10 cellular contexts compared by ENCODE assay signal in genomic region chr5:150113047-150113744, GRCh38. TPM values are rescaled to one million over a fixed set of nuclear protein-coding genes. Genes with fewer than 3 reads are reported as not detected.
DNase-seq lines count a peak whose midpoint lies in the region; ATAC-seq, FAIRE-seq and TF ChIP-seq lines count a peak whose summit lies in the region.
"Had no signal": no experiment of that assay in that cellular context is flagged by ENCODE, and none has a peak within 500 bp of the region (broad histone marks: within the 10 kb centered on the region; RNA-seq: fewer than 3 reads in every experiment).

No MANE protein-coding gene starts in this region.

- no peaks in the 10 kb centered on the region for H4K20me1 ChIP-seq in K562 (replicated peaks; ENCODE audit: control insufficient read depth, insufficient read depth, low read length)

- peak; percentile 24 for ATAC-seq in K562
- no peak for ATAC-seq in thoracic aorta (ENCODE audit: insufficient number of reproducible peaks, low FRiP score, low read depth)
- no peak for ATAC-seq in HG02840 (IDR thresholded peaks at IDR 0.05; ENCODE audit: low FRiP score, unreplicated experiment)
- ATAC-seq: stimulated activated naive B cell treated with anti-CD40 and anti-IgM and Interleukin-4, amounts not matched to agents 10 μg/mL and 1 μg/mL and 100 μg/mL, for 72 hours had no signal

- BruUV-seq in K562 (replicated peaks; lab: Mats Ljungman, UMichigan), result no TSS peak

- no peaks in the 10 kb centered on the region for H3K9me1 ChIP-seq in K562 (ENCODE audit: control insufficient read depth, insufficient read depth, low read length)

- H3K9me3 ChIP-seq in K562 (replicated peaks; ENCODE audit: control insufficient read depth, insufficient read depth, low read depth, low read length) (no peaks in the 10 kb centered on the region), kidney (ENCODE audit: control insufficient read depth in 1 of 2, low read length in 2 of 2) (no peaks in the 10 kb centered on the region), thoracic aorta (no peaks in the 10 kb centered on the region)

- H3K4me3 ChIP-seq in K562, result no peak overlapping the region
- no peak overlapping the region for H3K4me3 ChIP-seq in kidney (ENCODE audit: low read length in 2 of 2)
- H3K4me3 ChIP-seq in thoracic aorta, result no peak overlapping the region

- H3K27me3 ChIP-seq in K562 (ENCODE audit: control insufficient read depth in 2 of 2, insufficient read depth in 2 of 2, low read length in 2 of 2) (no peaks in the 10 kb centered on the region), thoracic aorta (replicated peaks; ENCODE audit: insufficient read depth) (no peaks in the 10 kb centered on the region)

- 53% methylated on average over 17 of the region's 18 CpGs for WGBS in K562 (ENCODE audit: insufficient coverage, low coverage, missing lambda C conversion rate)

- TF ChIP-seq CTCF in K562 (IDR thresholded peaks at IDR 0.05 in 2 of 3, conservative IDR thresholded peaks at IDR 0.05 in 1 of 3; ENCODE audit: insufficient read depth in 2 of 3, low read depth in 1 of 3, low read length in 3 of 3) (no peak), kidney (IDR thresholded peaks at IDR 0.05; ENCODE audit: borderline replicate concordance, extremely low read depth, insufficient read depth) (no peak), thoracic aorta (IDR thresholded peaks at IDR 0.05) (no peak)

- no peak overlapping the region for H3K4me2 ChIP-seq in K562 (ENCODE audit: insufficient read depth, low read length)

- intact Hi-C loops in K562 (cut with micrococcal nuclease), result loop anchor here (10.0 kb wide), 1 partner anchor 88 kb away; no protein-coding TSS in a partner anchor
- intact Hi-C loops in kidney (cut with DNase I), result no loop called here
- intact Hi-C loops in posterior vena cava (cut with DNase I), result no loop called here

- FAIRE-seq in HTR-8/SVneo (lab: Jason Lieb, UNC) (peak; percentile 23), K562 (lab: Jason Lieb, UNC) (no peak), kidney (lab: Jason Lieb, UNC) (no peak)
- FAIRE-seq: frontal cortex had no signal

- POLR2A ChIA-PET in K562 (lab: Yijun Ruan, JAX), result interaction anchor here (0.9 to 1.3 kb wide), 2 partner anchors 12 to 14 kb away, joined by 3 to 5 read pairs; no protein-coding TSS in a partner anchor

- TF ChIP-seq RAD21 in K562 (CRISPR knock-in tag; conservative IDR thresholded peaks at IDR 0.05 in 1 of 2, IDR thresholded peaks at IDR 0.05 in 1 of 2), result no peak

- H3K27ac ChIP-seq in K562 (ENCODE audit: extremely low read depth, low read depth, low read length) (no peak overlapping the region), kidney (ENCODE audit: low read depth in 2 of 2, low read length in 2 of 2) (no peak overlapping the region), thoracic aorta (peak overlapping the region; percentile 58 to 65)

- no peak for TF ChIP-seq POLR2A in K562 (conservative IDR thresholded peaks at IDR 0.05)

- no peaks in the 10 kb centered on the region for H3K36me3 ChIP-seq in K562 (ENCODE audit: control insufficient read depth, insufficient read depth, low read length)
- no peaks in the 10 kb centered on the region for H3K36me3 ChIP-seq in kidney (ENCODE audit: control insufficient read depth in 1 of 2, insufficient read depth in 2 of 2, low read length in 2 of 2)
- peaks cover 37% of the 10 kb centered on the region for H3K36me3 ChIP-seq in thoracic aorta

- H3K79me2 ChIP-seq in K562 (ENCODE audit: control insufficient read depth, insufficient read depth, low read length), result no peaks in the 10 kb centered on the region

- H3K9ac ChIP-seq in K562 (ENCODE audit: insufficient read depth in 1 of 2, low read depth in 2 of 2, low read length in 2 of 2) (peak overlapping the region in 1 of 2 experiments; percentile 76; a peak in 2 of 4 replicates), kidney (ENCODE audit: low read length in 2 of 2) (no peak overlapping the region)

- CTCF ChIA-PET in K562 (lab: Yijun Ruan, JAX; ENCODE audit: low intra/inter-chr PET ratio), result no interaction called here

- H2AFZ ChIP-seq in K562 (ENCODE audit: low read depth, low read length), result peak overlapping the region; percentile 22; the same call in 1 of the 2 replicates

- H3K4me1 ChIP-seq in K562 (replicated peaks in 1 of 2; ENCODE audit: control insufficient read depth in 2 of 2, insufficient read depth in 2 of 2, low read length in 2 of 2) (peaks cover 21 to 43% of the 10 kb centered on the region in 2 experiments; a peak in 4 of 5 replicates), kidney (ENCODE audit: control insufficient read depth in 1 of 2, insufficient read depth in 1 of 2, low read depth in 1 of 2, low read length in 2 of 2) (peaks cover 0 to 4% of the 10 kb centered on the region in 2 donors), thoracic aorta (ENCODE audit: control insufficient read depth in 1 of 2, low read depth in 2 of 2) (peaks cover 11 to 24% of the 10 kb centered on the region in 2 donors)

- DNase-seq in HTR-8/SVneo (ENCODE audit: insufficient read length, low spot score) (no peak), K562 (ENCODE audit: extremely low read depth in 1 of 4, low spot score in 3 of 4) (peak; percentile 47 to 65 (median 53)), kidney (peak; percentile 66), thoracic aorta (ENCODE audit: low spot score) (no peak), NCI-H2227 treated with DMSO at 0.1 percent for 48 hours (lab: John Stamatoyannopoulos, UW) (no peak), posterior vena cava (ENCODE audit: low spot score) (no peak), NCI-H1694 treated with DMSO at 0.1 percent for 48 hours (lab: John Stamatoyannopoulos, UW) (no peak)
- DNase-seq: stimulated activated naive B cell treated with anti-CD40 and anti-IgM and Interleukin-4, amounts not matched to agents 10 μg/mL and 1 μg/mL and 100 μg/mL, for 72 hours had no signal

- in situ Hi-C loops in K562 (cut with MboI), result no loop called here

- no peak for TF ChIP-seq EP300 in K562 (IDR thresholded peaks at IDR 0.05; ENCODE audit: low read length)

RNA-seq across cellular contexts. Expression of gene CSF1R, which starts 26.8 kb away (rescaled TPM):
- total RNA-seq in K562 (2011; cell fraction: chromatin; rRNA removed; ENCODE audit: low replicate concordance), result not detected in 2 replicates
- not detected in 2 replicates for total RNA-seq in K562 (2011; cell fraction: nucleolus; rRNA removed)
- total RNA-seq in K562 (2011; cell fraction: nucleoplasm; rRNA removed), result not detected in 2 replicates
- total RNA-seq in K562 (2014; rRNA removed) (not detected in 2 replicates), K562 (2014; rRNA removed; fragmentation: Illumina TruSeq; extraction: Trizol) (not detected in 2 replicates), K562 (2015; rRNA removed; fragmentation: Illumina TruSeq; extraction: Trizol) (not detected in 2 replicates), K562 (2021) (0.20 and 0.22 TPM in 2 replicates), kidney (55.8 TPM), thoracic aorta (10 to 100 TPM; 76.3 to 98.6 TPM), posterior vena cava (10 to 100 TPM; 30.8 to 55.1 TPM)
- polyA plus RNA-seq in K562 (2011; rRNA removed) (0.03 TPM in 1 of 2 replicates, not detected in the other), K562 (2014; fragmentation: Illumina TruSeq; extraction: Trizol) (not detected in 2 replicates), K562 (2014; fragmentation: Nextera tagmentation; extraction: Ambion mirVana) (not detected), K562 (2014; rRNA removed) (0.64 TPM in 1 of 2 replicates, not detected in the other), kidney (ENCODE audit: insufficient read depth, low read depth, low replicate concordance) (7.5 TPM)
- 0.03 TPM in 1 of 2 replicates, not detected in the other for polyA plus RNA-seq in K562 (2011; cell fraction: cytosol; rRNA removed)
- 0.13 TPM in 1 of 2 replicates, not detected in the other for polyA plus RNA-seq in K562 (2011; cell fraction: nucleus; rRNA removed)
- 0.12 TPM in 1 of 2 replicates, not detected in the other for polyA plus RNA-seq in K562 (2012)
- polyA minus RNA-seq in K562 (2011; rRNA and poly(A)+ RNA removed), result 0.39 TPM in 1 of 2 replicates, not detected in the other
- polyA minus RNA-seq in K562 (2011; cell fraction: cytosol; rRNA and poly(A)+ RNA removed), result not detected in 2 replicates
- not detected in 2 replicates for polyA minus RNA-seq in K562 (2011; cell fraction: nucleus; rRNA and poly(A)+ RNA removed)

RNA-seq across cellular contexts. Expression of gene PDGFRB, which starts 42.4 kb away (rescaled TPM):
- total RNA-seq in K562 (2011; cell fraction: chromatin; rRNA removed; ENCODE audit: low replicate concordance), result 2.1 and 7.7 TPM in 2 replicates
- total RNA-seq in K562 (2011; cell fraction: nucleolus; rRNA removed), result 1.8 and 5.2 TPM in 2 replicates
- total RNA-seq in K562 (2011; cell fraction: nucleoplasm; rRNA removed), result 3.0 and 3.6 TPM in 2 replicates
- total RNA-seq in K562 (2014; rRNA removed) (0.09 TPM in 1 of 2 replicates, not detected in the other), K562 (2014; rRNA removed; fragmentation: Illumina TruSeq; extraction: Trizol) (0.07 and 0.13 TPM in 2 replicates), K562 (2015; rRNA removed; fragmentation: Illumina TruSeq; extraction: Trizol) (not detected in 2 replicates), K562 (2021) (0.51 and 0.86 TPM in 2 replicates), kidney (104 TPM), thoracic aorta (100 to 1,000 TPM; 362 to 421 TPM), posterior vena cava (100 to 1,000 TPM; 251 to 394 TPM)
- polyA plus RNA-seq in K562 (2011; rRNA removed) (1.1 and 1.5 TPM in 2 replicates), K562 (2014; fragmentation: Illumina TruSeq; extraction: Trizol) (0.03 and 0.09 TPM in 2 replicates), K562 (2014; fragmentation: Nextera tagmentation; extraction: Ambion mirVana) (not detected), K562 (2014; rRNA removed) (0.01 and 0.07 TPM in 2 replicates), kidney (ENCODE audit: insufficient read depth, low read depth, low replicate concordance) (50.4 TPM)
- 0.71 and 1.6 TPM in 2 replicates for polyA plus RNA-seq in K562 (2011; cell fraction: cytosol; rRNA removed)
- polyA plus RNA-seq in K562 (2011; cell fraction: nucleus; rRNA removed), result 2.5 and 3.8 TPM in 2 replicates
- 0.14 and 0.29 TPM in 2 replicates for polyA plus RNA-seq in K562 (2012)
- 0.48 and 1.0 TPM in 2 replicates for polyA minus RNA-seq in K562 (2011; rRNA and poly(A)+ RNA removed)
- 2.6 and 3.1 TPM in 2 replicates for polyA minus RNA-seq in K562 (2011; cell fraction: cytosol; rRNA and poly(A)+ RNA removed)
- polyA minus RNA-seq in K562 (2011; cell fraction: nucleus; rRNA and poly(A)+ RNA removed), result 1.5 and 3.9 TPM in 2 replicates

RNA-seq across cellular contexts. Expression of gene CDX1, which starts 53.4 kb away (rescaled TPM):
- not detected in 2 replicates for total RNA-seq in K562 (2011; cell fraction: chromatin; rRNA removed; ENCODE audit: low replicate concordance)
- total RNA-seq in K562 (2011; cell fraction: nucleolus; rRNA removed), result not detected in 2 replicates
- total RNA-seq in K562 (2011; cell fraction: nucleoplasm; rRNA removed), result not detected in 2 replicates
- total RNA-seq in K562 (2014; rRNA removed) (not detected in 2 replicates), K562 (2014; rRNA removed; fragmentation: Illumina TruSeq; extraction: Trizol) (not detected in 2 replicates), K562 (2015; rRNA removed; fragmentation: Illumina TruSeq; extraction: Trizol) (not detected in 2 replicates), K562 (2021) (0.16 TPM in 1 of 2 replicates, not detected in the other), kidney (not detected), thoracic aorta (not detected), posterior vena cava (under 1 TPM in 1 of 2 donors, not detected in 1; 0.28 TPM)
- polyA plus RNA-seq in K562 (2011; rRNA removed) (0.06 TPM in 1 of 2 replicates, not detected in the other), K562 (2014; fragmentation: Illumina TruSeq; extraction: Trizol) (not detected in 2 replicates), K562 (2014; fragmentation: Nextera tagmentation; extraction: Ambion mirVana) (not detected), K562 (2014; rRNA removed) (not detected in 2 replicates), kidney (ENCODE audit: insufficient read depth, low read depth, low replicate concordance) (0.39 TPM)
- not detected in 2 replicates for polyA plus RNA-seq in K562 (2011; cell fraction: cytosol; rRNA removed)
- polyA plus RNA-seq in K562 (2011; cell fraction: nucleus; rRNA removed), result not detected in 2 replicates
- not detected in 2 replicates for polyA plus RNA-seq in K562 (2012)
- not detected in 2 replicates for polyA minus RNA-seq in K562 (2011; rRNA and poly(A)+ RNA removed)
- not detected in 2 replicates for polyA minus RNA-seq in K562 (2011; cell fraction: cytosol; rRNA and poly(A)+ RNA removed)
- polyA minus RNA-seq in K562 (2011; cell fraction: nucleus; rRNA and poly(A)+ RNA removed), result not detected in 2 replicates
- total RNA-seq: frontal cortex had no signal

Comparison
In these comparisons a context has a peak if more than half of its experiments do, and no peak if none do; other contexts are left out.
1. DNase-seq: peak in K562 (4 of 4) and kidney (single experiment); none in HTR-8/SVneo (single experiment), thoracic aorta (single experiment), NCI-H2227 treated with DMSO at 0.1 percent for 48 hours (single experiment), posterior vena cava (single experiment) and NCI-H1694 treated with DMSO at 0.1 percent for 48 hours (single experiment).
2. H3K27ac ChIP-seq: peak in thoracic aorta (2 of 2); none in K562 (single experiment) and kidney (0 of 2).
3. RNA of gene CSF1R, which starts 26.8 kb away (total RNA-seq): 76.3 to 98.6 TPM in thoracic aorta, 55.8 TPM in kidney (single experiment) and 30.8 to 55.1 TPM in posterior vena cava; 0.20 to 0.22 TPM in K562; every median in the first group is over 10 times any median in the second.
4. RNA of gene PDGFRB, which starts 42.4 kb away (total RNA-seq): 362 to 421 TPM in thoracic aorta, 251 to 394 TPM in posterior vena cava and 104 TPM in kidney (single experiment); 0.07 to 7.7 TPM in K562; every median in the first group is over 10 times any median in the second.